ENCODE assay signal across 10 cellular contexts in genomic region chr5:147404706-147405105, GRCh38.
DNase-seq lines count a peak whose midpoint lies in the region; ATAC-seq and TF ChIP-seq lines count a peak whose summit lies in the region.
"Had no signal": no experiment of that assay in that cellular context is flagged by ENCODE, and none has a peak within 500 bp of the region (broad histone marks: within the 10 kb centered on the region; RNA-seq: fewer than 3 reads in every experiment).

No MANE protein-coding gene starts in this region.

- H3K9me3 ChIP-seq in left ventricle myocardium inferior (replicated peaks) = no peaks in the 10 kb centered on the region
- no peaks in the 10 kb centered on the region for H3K9me3 ChIP-seq in right atrium auricular region
- H3K9me3 ChIP-seq: right lobe of liver had no signal

- WGBS in mesendoderm (ENCODE audit: extremely low coverage, insufficient coverage, low lambda C conversion rate) = no CpG with 5 or more reads among the region's 1 CpG

- no peak overlapping the region for H2BK15ac ChIP-seq in mesendoderm (replicated peaks; ENCODE audit: low read depth)

- no peaks in the 10 kb centered on the region for H3K79me2 ChIP-seq in mesendoderm (ENCODE audit: control insufficient read depth, insufficient read depth, low read length)

- ATAC-seq in left ventricle myocardium superior (no peak), HG03521 (IDR thresholded peaks at IDR 0.05; ENCODE audit: unreplicated experiment) (peak; percentile 16)

- H3K23ac ChIP-seq in mesendoderm (ENCODE audit: low read length) = no peak overlapping the region

- no peak overlapping the region for H3K4me3 ChIP-seq in left ventricle myocardium inferior
- no peak overlapping the region for H3K4me3 ChIP-seq in right atrium auricular region
- no peak overlapping the region for H3K4me3 ChIP-seq in mesendoderm (ENCODE audit: low read length)
- H3K4me3 ChIP-seq: right lobe of liver had no signal

- H3K4me2 ChIP-seq in mesendoderm (ENCODE audit: low read length) = no peak overlapping the region

- no peaks in the 10 kb centered on the region for H3K79me1 ChIP-seq in mesendoderm (ENCODE audit: low read length)

- H4K5ac ChIP-seq in mesendoderm (ENCODE audit: low read length) = no peak overlapping the region

- H3K18ac ChIP-seq in mesendoderm (ENCODE audit: low read length) = no peak overlapping the region

- H3K4ac ChIP-seq in mesendoderm (ENCODE audit: low read depth, low read length) = no peak overlapping the region

- TF ChIP-seq CTCF in left ventricle myocardium inferior (IDR thresholded peaks at IDR 0.05; ENCODE audit: borderline replicate concordance) = no peak
- no peak for TF ChIP-seq CTCF in right atrium auricular region (IDR thresholded peaks at IDR 0.05)

- peaks cover 32% of the 10 kb centered on the region for H3K36me3 ChIP-seq in left ventricle myocardium inferior
- H3K36me3 ChIP-seq in right atrium auricular region = peaks cover 18% of the 10 kb centered on the region
- H3K36me3 ChIP-seq in mesendoderm (ENCODE audit: control insufficient read depth, insufficient read depth, low read length) = no peaks in the 10 kb centered on the region
- H3K36me3 ChIP-seq: right lobe of liver had no signal

- DNase-seq in left ventricle myocardium inferior (no peak), left ventricle myocardium superior (no peak), right atrium auricular region (ENCODE audit: low spot score) (no peak), mesendoderm (no peak), amniotic stem cell (lab: John Stamatoyannopoulos, UW) (no peak), AML-193 (lab: John Stamatoyannopoulos, UW) (no peak)
- DNase-seq in stimulated activated CD4-positive, alpha-beta T cell treated with anti-CD3 and anti-CD28 coated beads, Interleukin-4, amount 100 ng/mL, for 24 hours = no peak
- DNase-seq: NCI-H524 treated with DMSO at 0.1 percent for 48 hours, right lobe of liver had no signal

- H3K56ac ChIP-seq in mesendoderm (ENCODE audit: low read length) = no peak overlapping the region

- H3K27ac ChIP-seq in left ventricle myocardium inferior (replicated peaks) (peak overlapping the region; percentile 85), right atrium auricular region (peak overlapping the region; percentile 83 to 86), mesendoderm (ENCODE audit: low read depth, low read length) (no peak overlapping the region)
- H3K27ac ChIP-seq: right lobe of liver had no signal

- no peak overlapping the region for H4K8ac ChIP-seq in mesendoderm (ENCODE audit: low read depth, low read length)

- no peak overlapping the region for H2BK5ac ChIP-seq in mesendoderm (ENCODE audit: low read length)

- peaks cover 58% of the 10 kb centered on the region for H3K4me1 ChIP-seq in left ventricle myocardium inferior
- H3K4me1 ChIP-seq in right atrium auricular region = peaks cover 0 to 56% of the 10 kb centered on the region in 2 donors
- peaks cover 6% of the 10 kb centered on the region for H3K4me1 ChIP-seq in mesendoderm (ENCODE audit: control insufficient read depth, low read depth, low read length)
- H3K4me1 ChIP-seq: right lobe of liver had no signal

- H3K27me3 ChIP-seq in left ventricle myocardium inferior (ENCODE audit: low read depth) (no peaks in the 10 kb centered on the region), right atrium auricular region (no peaks in the 10 kb centered on the region), mesendoderm (ENCODE audit: insufficient read depth, low read length, poor library complexity) (no peaks in the 10 kb centered on the region)
- H3K27me3 ChIP-seq: right lobe of liver had no signal

- no peak overlapping the region for H2BK120ac ChIP-seq in mesendoderm (ENCODE audit: low read depth, low read length)

- intact Hi-C loops in left ventricle myocardium inferior (cut with micrococcal nuclease) (no loop called here), left ventricle myocardium superior (cut with micrococcal nuclease) (no loop called here)

- no peak overlapping the region for H3K9ac ChIP-seq in mesendoderm (ENCODE audit: low read length)

- no peak overlapping the region for H2AK5ac ChIP-seq in mesendoderm (ENCODE audit: low read length)
